ENCODE assay signal across 19 cellular contexts in the genomic region with DNA sequence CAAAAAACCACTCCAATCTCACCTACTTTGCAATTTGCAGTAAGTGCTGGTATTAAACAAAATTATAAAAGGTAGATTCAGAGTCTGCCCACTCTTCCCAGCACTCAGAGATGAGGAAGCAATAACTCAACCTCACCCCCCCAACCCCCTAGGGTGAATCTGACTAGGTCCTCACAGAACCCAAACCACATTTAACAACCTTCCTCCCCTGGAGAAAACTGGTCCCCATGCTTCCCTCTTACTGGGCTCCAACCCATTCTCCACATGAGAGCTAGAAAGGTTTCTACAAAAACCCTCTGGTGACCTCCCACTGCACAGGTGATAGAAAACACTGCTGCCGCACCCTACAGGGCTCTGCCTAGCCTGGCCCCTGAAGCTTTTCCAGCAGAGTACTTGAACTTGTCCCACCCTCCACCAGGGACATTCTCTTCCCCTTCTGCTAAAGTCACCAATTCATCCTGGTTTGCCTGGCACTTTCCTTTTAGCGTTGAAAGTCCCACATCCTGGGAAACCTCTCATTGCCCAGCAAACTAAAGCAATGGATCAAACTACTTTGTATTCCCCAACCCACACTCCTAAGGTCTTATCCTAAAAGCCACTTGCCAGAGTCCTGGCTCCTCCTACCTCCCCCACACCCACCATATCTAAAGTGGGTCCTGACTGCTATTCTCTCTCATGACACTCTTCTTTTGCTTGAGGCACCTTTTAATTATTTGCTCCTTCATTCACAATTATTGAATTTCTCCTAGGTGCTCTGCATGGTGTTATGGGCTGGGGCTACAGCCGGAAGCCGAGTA. TPM values are rescaled to one million over a fixed set of nuclear protein-coding genes. Genes with fewer than 3 reads are reported as not detected.
A peak's percentile ranks its signal among the peaks of the same experiment; 100 is the strongest.
DNase-seq lines count a peak whose midpoint lies in the region; ATAC-seq and TF ChIP-seq lines count a peak whose summit lies in the region.
"Had no signal": no experiment of that assay in that cellular context is flagged by ENCODE, and none has a peak within 500 bp of the region (broad histone marks: within the 10 kb centered on the region; RNA-seq: fewer than 3 reads in every experiment).

No MANE protein-coding gene starts in this region.

- intact Hi-C loops in activated naive CD4-positive, alpha-beta T cell treated with anti-CD3 and anti-CD28 coated beads for 36 hours (cut with micrococcal nuclease) = no loop called here

- no peak overlapping the region for H3K4me3 Mint-ChIP-seq in activated naive CD4-positive, alpha-beta T cell treated with anti-CD3 and anti-CD28 coated beads for 36 hours
- H3K4me3 Mint-ChIP-seq in CD8-positive, alpha-beta memory T cell = peak overlapping the region in 2 of 7 donors; percentile 45 to 58
- H3K4me3 Mint-ChIP-seq in endodermal cell = no peak overlapping the region
- H3K4me3 Mint-ChIP-seq: CD8-positive, alpha-beta T cell; HFFc6; IgD-negative memory B cell had no signal

- H3K4me3 ChIP-seq in CD8-positive, alpha-beta memory T cell (ENCODE audit: low read length) = no peak overlapping the region
- H3K4me3 ChIP-seq in endodermal cell (ENCODE audit: low read length) = no peak overlapping the region
- H3K4me3 ChIP-seq: Peyer's patch had no signal

- H3K27me3 ChIP-seq in CD8-positive, alpha-beta memory T cell (ENCODE audit: insufficient read depth, low read length, poor library complexity, severe bottlenecking) = no peaks in the 10 kb centered on the region
- H3K27me3 ChIP-seq in endodermal cell (ENCODE audit: control insufficient read depth, insufficient read depth, low read length, poor library complexity, severe bottlenecking) = no peaks in the 10 kb centered on the region
- H3K27me3 ChIP-seq: Peyer's patch had no signal

- H3K4me1 ChIP-seq in CD8-positive, alpha-beta memory T cell (ENCODE audit: insufficient read depth, low read length) = peaks cover 58% of the 10 kb centered on the region
- H3K4me1 ChIP-seq in endodermal cell (ENCODE audit: control insufficient read depth, insufficient read depth, low read length) = no peaks in the 10 kb centered on the region

- no peaks in the 10 kb centered on the region for H3K27me3 Mint-ChIP-seq in activated naive CD4-positive, alpha-beta T cell treated with anti-CD3 and anti-CD28 coated beads for 36 hours (ENCODE audit: low read depth)
- no peaks in the 10 kb centered on the region for H3K27me3 Mint-ChIP-seq in CD8-positive, alpha-beta memory T cell
- H3K27me3 Mint-ChIP-seq in endodermal cell (ENCODE audit: insufficient read depth) = no peaks in the 10 kb centered on the region
- H3K27me3 Mint-ChIP-seq: IgD-negative memory B cell had no signal

- H3K27ac Mint-ChIP-seq in activated naive CD4-positive, alpha-beta T cell treated with anti-CD3 and anti-CD28 coated beads for 36 hours = no peak overlapping the region
- peak overlapping the region in 5 of 8 donors; percentile 26 to 87 (median 66) for H3K27ac Mint-ChIP-seq in CD8-positive, alpha-beta memory T cell
- H3K27ac Mint-ChIP-seq in endodermal cell = no peak overlapping the region
- H3K27ac Mint-ChIP-seq: CD8-positive, alpha-beta T cell; HFFc6; IgD-negative memory B cell had no signal

- no peaks in the 10 kb centered on the region for H3K9me3 Mint-ChIP-seq in activated naive CD4-positive, alpha-beta T cell treated with anti-CD3 and anti-CD28 coated beads for 36 hours
- H3K9me3 Mint-ChIP-seq in CD8-positive, alpha-beta memory T cell = no peaks in the 10 kb centered on the region
- H3K9me3 Mint-ChIP-seq in endodermal cell = no peaks in the 10 kb centered on the region
- H3K9me3 Mint-ChIP-seq: CD8-positive, alpha-beta T cell; HFFc6; IgD-negative memory B cell had no signal

- CTCF ChIA-PET in activated naive CD4-positive, alpha-beta T cell treated with anti-CD3 and anti-CD28 coated beads for 36 hours (lab: Charles Lee) = interaction anchor here (0.7 to 1.8 kb wide), 7 partner anchors 13 to 459 kb away, joined by 3 to 12 read pairs (median 3); no protein-coding TSS in a partner anchor
- CTCF ChIA-PET in CD8-positive, alpha-beta memory T cell (lab: Charles Lee) = interaction anchor here (0.7 to 3.5 kb wide), 7 partner anchors 10 to 203 kb away, joined by 3 to 17 read pairs (median 7); no protein-coding TSS in a partner anchor

- H3K27ac ChIP-seq in CD8-positive, alpha-beta memory T cell (ENCODE audit: low read depth, low read length) = no peak overlapping the region
- H3K27ac ChIP-seq in KOPT-K1 (ENCODE audit: low read depth, low read length, poor library complexity, severe bottlenecking) (peak overlapping the region; percentile 96), endodermal cell (ENCODE audit: low read depth, low read length) (no peak overlapping the region)
- H3K27ac ChIP-seq: Peyer's patch had no signal

- no peak for ATAC-seq in HG03460 (IDR thresholded peaks at IDR 0.05; ENCODE audit: unreplicated experiment)
- ATAC-seq: CD8-positive, alpha-beta T cell had no signal

- peak; percentile 33 for DNase-seq in activated naive CD4-positive, alpha-beta T cell treated with anti-CD3 and anti-CD28 coated beads for 36 hours
- DNase-seq in activated naive CD4-positive, alpha-beta T cell (lab: John Stamatoyannopoulos, UW) = no peak
- DNase-seq in CD8-positive, alpha-beta memory T cell = no peak
- DNase-seq in endodermal cell = no peak
- DNase-seq in SW 1271 (lab: John Stamatoyannopoulos, UW) = no peak
- DNase-seq: GOT3, HFFc6, NCI-H1105 treated with DMSO at 0.1 percent for 48 hours, NCI-H187 treated with DMSO at 0.1 percent for 48 hours, NCI-H2171, NCI-H446 treated with DMSO at 0.1 percent for 48 hours, NCI-H774, Right ventricle myocardium superior had no signal

- 94 to 95% methylated on average over 4 of the region's 4 CpGs for WGBS in endodermal cell (ENCODE audit: insufficient coverage in 1 of 2, insufficient read length in 1 of 2), 2 experiments

- H3K4me1 Mint-ChIP-seq in activated naive CD4-positive, alpha-beta T cell treated with anti-CD3 and anti-CD28 coated beads for 36 hours (ENCODE audit: low read depth) = peaks cover 31% of the 10 kb centered on the region
- H3K4me1 Mint-ChIP-seq in CD8-positive, alpha-beta memory T cell = peaks cover 34 to 37% (median 34%) of the 10 kb centered on the region in 3 donors
- peaks cover 13% of the 10 kb centered on the region for H3K4me1 Mint-ChIP-seq in endodermal cell

- H3K36me3 ChIP-seq in CD8-positive, alpha-beta memory T cell (ENCODE audit: insufficient read depth, low read length) = no peaks in the 10 kb centered on the region
- H3K36me3 ChIP-seq in KOPT-K1 (ENCODE audit: insufficient read depth, low read length) (no peaks in the 10 kb centered on the region), endodermal cell (ENCODE audit: control insufficient read depth, insufficient read depth, low read length) (no peaks in the 10 kb centered on the region)
- H3K36me3 ChIP-seq: Peyer's patch had no signal

- H3K36me3 Mint-ChIP-seq in activated naive CD4-positive, alpha-beta T cell treated with anti-CD3 and anti-CD28 coated beads for 36 hours (ENCODE audit: low read depth) = no peaks in the 10 kb centered on the region
- H3K36me3 Mint-ChIP-seq in CD8-positive, alpha-beta memory T cell = no peaks in the 10 kb centered on the region
- no peaks in the 10 kb centered on the region for H3K36me3 Mint-ChIP-seq in endodermal cell (ENCODE audit: low read depth)
- H3K36me3 Mint-ChIP-seq: CD8-positive, alpha-beta T cell; IgD-negative memory B cell had no signal

- H3K9me3 ChIP-seq in CD8-positive, alpha-beta memory T cell (ENCODE audit: low read length) = no peaks in the 10 kb centered on the region
- H3K9me3 ChIP-seq in KOPT-K1 (ENCODE audit: insufficient read depth, low read length, poor library complexity, severe bottlenecking) (no peaks in the 10 kb centered on the region), endodermal cell (ENCODE audit: control insufficient read depth, low read length) (no peaks in the 10 kb centered on the region)
- H3K9me3 ChIP-seq: Peyer's patch had no signal

- peak; percentile 23 for TF ChIP-seq CTCF in endodermal cell (conservative IDR thresholded peaks at IDR 0.05)

- POLR2A ChIA-PET in CD8-positive, alpha-beta memory T cell (lab: Charles Lee) = no interaction called here

- no peak overlapping the region for H3K9ac ChIP-seq in endodermal cell (ENCODE audit: extremely low read depth, low read length, poor library complexity, severe bottlenecking)

RNA-seq across cellular contexts. Expression of a gene that starts 40.7 kb away (rescaled TPM):
- not detected for total RNA-seq in activated naive CD4-positive, alpha-beta T cell treated with anti-CD3 and anti-CD28 coated beads for 36 hours
- not detected for total RNA-seq in CD8-positive, alpha-beta memory T cell
- polyA plus RNA-seq in CD8-positive, alpha-beta memory T cell = not detected
- total RNA-seq in endodermal cell = not detected
- 0.50 TPM for polyA plus RNA-seq in endodermal cell (2013, experiment 1 of 2)
- polyA plus RNA-seq in endodermal cell (2013, experiment 2 of 2) = 0.54 TPM
- total RNA-seq: CD8-positive, alpha-beta T cell; HFFc6; M059J; Peyer's patch; Right ventricle myocardium superior had no signal
- polyA plus RNA-seq: IgD-negative memory B cell had no signal

RNA-seq across cellular contexts. Expression of a gene that starts 40.8 kb away (rescaled TPM):
- total RNA-seq in activated naive CD4-positive, alpha-beta T cell treated with anti-CD3 and anti-CD28 coated beads for 36 hours = not detected
- not detected for total RNA-seq in CD8-positive, alpha-beta memory T cell
- not detected for polyA plus RNA-seq in CD8-positive, alpha-beta memory T cell
- not detected for total RNA-seq in endodermal cell
- not detected for polyA plus RNA-seq in endodermal cell (2013, experiment 1 of 2)
- not detected for polyA plus RNA-seq in endodermal cell (2013, experiment 2 of 2)
- total RNA-seq: CD8-positive, alpha-beta T cell; HFFc6; M059J; Peyer's patch; Right ventricle myocardium superior had no signal
- polyA plus RNA-seq: IgD-negative memory B cell had no signal

Comparison
In these comparisons a context has a peak if more than half of its experiments do, and no peak if none do; other contexts are left out.
1. H3K27ac Mint-ChIP-seq: peak in CD8-positive, alpha-beta memory T cell (5 of 8); none in activated naive CD4-positive, alpha-beta T cell treated with anti-CD3 and anti-CD28 coated beads for 36 hours (single experiment) and endodermal cell (single experiment).